23 cellular contexts compared by ENCODE assay signal in the genomic region with DNA sequence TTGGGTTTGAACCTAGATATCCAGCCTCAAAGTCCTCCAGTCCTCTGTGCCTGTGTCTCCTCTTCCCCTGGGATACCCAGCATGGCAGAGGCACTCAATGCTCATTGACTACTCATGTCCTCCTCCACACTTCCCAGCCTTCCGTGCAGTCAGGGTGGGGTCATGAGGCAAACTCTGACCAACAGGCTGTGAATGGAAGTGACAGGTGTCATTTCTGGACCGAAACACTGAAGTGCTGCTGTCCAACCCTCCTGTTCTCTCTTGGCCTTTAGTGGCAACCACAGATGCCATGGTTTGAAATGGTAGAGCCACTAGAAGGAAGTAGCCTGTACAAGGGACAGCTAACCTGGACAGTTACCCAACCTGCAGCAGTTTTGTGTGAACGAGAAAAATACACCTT. TPM values are rescaled to one million over a fixed set of nuclear protein-coding genes. Genes with fewer than 3 reads are reported as not detected.
A peak's percentile ranks its signal among the peaks of the same experiment; 100 is the strongest.
DNase-seq lines count a peak whose midpoint lies in the region; ATAC-seq and TF ChIP-seq lines count a peak whose summit lies in the region.
"Had no signal": no experiment of that assay in that cellular context is flagged by ENCODE, and none has a peak within 500 bp of the region (broad histone marks: within the 10 kb centered on the region; RNA-seq: fewer than 3 reads in every experiment).

No MANE protein-coding gene starts in this region.

- H3K23me2 ChIP-seq in H9 (ENCODE audit: insufficient read length, low read depth, low read length, poor library complexity, severe bottlenecking) = no peaks in the 10 kb centered on the region

- H4K91ac ChIP-seq in H9 (ENCODE audit: insufficient read length, low read depth, low read length) = no peak overlapping the region
- peak overlapping the region; percentile 32; the same call in 1 of the 2 replicates for H4K91ac ChIP-seq in IMR-90 (ENCODE audit: insufficient read depth, low read depth, low read length)

- H3K23ac ChIP-seq in H9 (ENCODE audit: insufficient read length, low read depth, low read length) = no peak overlapping the region
- no peak overlapping the region for H3K23ac ChIP-seq in IMR-90 (ENCODE audit: low read depth, low read length)

- no peak for TF ChIP-seq POLR2A in IMR-90 (IDR thresholded peaks at IDR 0.05; ENCODE audit: low read depth, low read length)

- H3K4ac ChIP-seq in H9 (ENCODE audit: low read depth, low read length) (no peak overlapping the region), IMR-90 (ENCODE audit: low read depth, low read length) (peak overlapping the region; percentile 26; the same call in 1 of the 2 replicates)

- H3K79me1 ChIP-seq in H9 (ENCODE audit: insufficient read depth, low read depth, low read length, poor library complexity, severe bottlenecking) (no peaks in the 10 kb centered on the region), IMR-90 (ENCODE audit: low read depth in 1 of 2, low read length in 2 of 2) (no peaks in the 10 kb centered on the region)

- no CpG with 5 or more reads among the region's 3 CpGs for WGBS in H9 (ENCODE audit: extremely low coverage, insufficient read length, low lambda C conversion rate)
- WGBS in IMR-90 (ENCODE audit: extremely low coverage in 2 of 2, insufficient read length in 1 of 2), 2 experiments = 100% methylated on average over 1 of the region's 3 CpGs; no CpG with 5 or more reads in 1 of the 2 experiments
- WGBS in psoas muscle, 3 donors = 31 to 42% (median 34%) methylated on average over 3 of the region's 3 CpGs

- DNase-seq in H9 (peak; percentile 26), IMR-90 (no peak), ecto neural progenitor cell (ENCODE audit: low spot score) (peak; percentile 23), psoas muscle (no peak), caudate nucleus (lab: John Stamatoyannopoulos, UW) (no peak), left ventricle myocardium inferior (no peak)
- DNase-seq in stimulated activated CD4-positive, alpha-beta T cell treated with anti-CD3 and anti-CD28 coated beads, Interleukin-4, amount 100 ng/mL, for 1 hour = no peak
- DNase-seq: BE2C; CD4-positive, CD25-positive, alpha-beta regulatory T cell; EL; GF-D8; HFFc6; KBM-7; MM.1S; NCI-H1092; NCI-H1436; NCI-H1930; NCI-H226; NCI-H510A treated with DMSO at 0.1 percent for 48 hours; NCI-H748 treated with DMSO at 0.1 percent for 48 hours had no signal

- H3K27ac Mint-ChIP-seq in H9 = no peak overlapping the region; a peak in 1 of 7 replicates
- H3K27ac Mint-ChIP-seq: HFFc6 had no signal

- CTCF ChIA-PET in IMR-90 (lab: Yijun Ruan, JAX) = no interaction called here

- H2AK5ac ChIP-seq in H9 (ENCODE audit: insufficient read length, low read length) (peak overlapping the region; percentile 91), IMR-90 (ENCODE audit: low read depth, low read length) (peak overlapping the region; percentile 43)

- peaks cover 5% of the 10 kb centered on the region; the same call in 1 of the 2 replicates for H3K4me1 ChIP-seq in H9 (ENCODE audit: insufficient read depth, low read length)
- H3K4me1 ChIP-seq in IMR-90 (ENCODE audit: control insufficient read depth, insufficient read depth, low read length) = peaks cover 10% of the 10 kb centered on the region
- peaks cover 4% of the 10 kb centered on the region for H3K4me1 ChIP-seq in psoas muscle
- H3K4me1 ChIP-seq in left ventricle myocardium inferior = peaks cover 14% of the 10 kb centered on the region
- H3K4me1 ChIP-seq: Peyer's patch had no signal

- TF ChIP-seq RAD21 in IMR-90 (IDR thresholded peaks at IDR 0.05; ENCODE audit: low read length) = no peak

- H3K27me3 Mint-ChIP-seq in H9 (ENCODE audit: low read depth) = no peaks in the 10 kb centered on the region

- POLR2A ChIA-PET in IMR-90 (lab: Charles Lee; ENCODE audit: unreplicated experiment) = no interaction called here

- H2BK20ac ChIP-seq in H9 (ENCODE audit: low read depth, low read length, poor library complexity, severe bottlenecking) (no peak overlapping the region), IMR-90 (ENCODE audit: low read depth, low read length) (no peak overlapping the region)

- no peak overlapping the region for H3K9ac ChIP-seq in H9 (ENCODE audit: extremely low read depth, insufficient read length, low read length)
- H3K9ac ChIP-seq in IMR-90 (ENCODE audit: low read depth, low read length) = no peak overlapping the region

- intact Hi-C loops in IMR-90 (cut with micrococcal nuclease) (no loop called here), psoas muscle (cut with DNase I) (no loop called here), left ventricle myocardium inferior (cut with micrococcal nuclease) (no loop called here)

- no peak overlapping the region for H3K4me3 Mint-ChIP-seq in H9
- H3K4me3 Mint-ChIP-seq: CD4-positive, CD25-positive, alpha-beta regulatory T cell; HFFc6 had no signal

- H3K27me3 ChIP-seq in H9 (ENCODE audit: insufficient read depth, low read length) (no peaks in the 10 kb centered on the region), IMR-90 (ENCODE audit: control insufficient read depth, insufficient read depth, low read length) (no peaks in the 10 kb centered on the region), psoas muscle (ENCODE audit: insufficient read depth in 3 of 3, low read length in 2 of 3) (no peaks in the 10 kb centered on the region), left ventricle myocardium inferior (ENCODE audit: low read depth) (no peaks in the 10 kb centered on the region)
- H3K27me3 ChIP-seq: BE2C, Peyer's patch, SJSA1 had no signal

- H2BK120ac ChIP-seq in H9 (ENCODE audit: low read depth, low read length, poor library complexity, severe bottlenecking) (no peak overlapping the region), IMR-90 (ENCODE audit: low read depth, low read length) (no peak overlapping the region)

- no peak overlapping the region for H4K8ac ChIP-seq in H9 (replicated peaks; ENCODE audit: insufficient read length, low read depth, low read length)
- no peak overlapping the region for H4K8ac ChIP-seq in IMR-90 (ENCODE audit: low read depth in 2 of 2, low read length in 2 of 2)

- H3K9me3 ChIP-seq in H9 (ENCODE audit: control insufficient read depth, low read depth, low read length) (no peaks in the 10 kb centered on the region), IMR-90 (ENCODE audit: control insufficient read depth, insufficient read depth, low read length) (peaks cover 2% of the 10 kb centered on the region; the same call in 1 of the 2 replicates), psoas muscle (no peaks in the 10 kb centered on the region), left ventricle myocardium inferior (replicated peaks) (no peaks in the 10 kb centered on the region)
- H3K9me3 ChIP-seq: BE2C, Peyer's patch, SJSA1 had no signal

- H3T11ph ChIP-seq in H9 (ENCODE audit: low read length) = no peak overlapping the region

- H3K56ac ChIP-seq in H9 (ENCODE audit: insufficient read length, low read depth, low read length) = no peak overlapping the region
- H3K56ac ChIP-seq in IMR-90 (ENCODE audit: extremely low read depth, insufficient read depth, low read length) = no peak overlapping the region

- dilution Hi-C loops in IMR-90 (cut with HindIII; ENCODE audit: low sequenced_read_pairs, unreplicated experiment) = no loop called here

- 0 out of 2 replicates have a peak overlapping the region, but pooled peaks have one; percentile 41 for H3K14ac ChIP-seq in H9 (ENCODE audit: insufficient read depth, low read length)
- no peak overlapping the region for H3K14ac ChIP-seq in IMR-90 (replicated peaks; ENCODE audit: low read depth, low read length)

- H3K9me3 Mint-ChIP-seq in H9 = peaks cover 0 to 2% of the 10 kb centered on the region in 2 experiments; a peak in 1 of 5 replicates
- H3K9me3 Mint-ChIP-seq: CD4-positive, CD25-positive, alpha-beta regulatory T cell; HFFc6 had no signal

- H4K20me1 ChIP-seq in H9 (ENCODE audit: control insufficient read depth, insufficient read depth, insufficient read length) (no peaks in the 10 kb centered on the region), IMR-90 (ENCODE audit: insufficient read depth, low read length) (no peaks in the 10 kb centered on the region)

- no peaks in the 10 kb centered on the region for H3K36me3 ChIP-seq in IMR-90 (ENCODE audit: control insufficient read depth, insufficient read depth, low read length)
- H3K36me3 ChIP-seq in psoas muscle (ENCODE audit: insufficient read depth in 1 of 2, low read depth in 1 of 2) = no peaks in the 10 kb centered on the region
- H3K36me3 ChIP-seq in left ventricle myocardium inferior = no peaks in the 10 kb centered on the region
- H3K36me3 ChIP-seq: BE2C, Peyer's patch, SJSA1 had no signal

- H2BK12ac ChIP-seq in H9 (ENCODE audit: insufficient read length, low read depth, low read length) = peak overlapping the region; percentile 89

- BruUV-seq in IMR-90 (replicated peaks; lab: Mats Ljungman, UMichigan) = no TSS peak

- no peaks in the 10 kb centered on the region; the same call in 1 of the 2 replicates for H3K79me2 ChIP-seq in H9 (ENCODE audit: insufficient read depth, low read length)

- H2AFZ ChIP-seq in H9 (ENCODE audit: low read length) = no peak overlapping the region
- H2AFZ ChIP-seq in IMR-90 (replicated peaks; ENCODE audit: low read length, poor library complexity) = no peak overlapping the region

- no peak overlapping the region for H2BK5ac ChIP-seq in H9 (ENCODE audit: insufficient read length, low read length)
- no peak overlapping the region for H2BK5ac ChIP-seq in IMR-90 (ENCODE audit: low read depth, low read length, poor library complexity, severe bottlenecking)

- H3K18ac ChIP-seq in H9 (ENCODE audit: insufficient read length, low read depth, low read length) = no peak overlapping the region
- H3K18ac ChIP-seq in IMR-90 (ENCODE audit: low read depth, low read length) = no peak overlapping the region

- H3K4me2 ChIP-seq in H9 (ENCODE audit: insufficient read depth, insufficient read length, low read length) (no peak overlapping the region), IMR-90 (ENCODE audit: low read depth, low read length) (no peak overlapping the region)

- H2AK9ac ChIP-seq in IMR-90 (replicated peaks; ENCODE audit: low read depth, low read length, poor library complexity) = no peak overlapping the region

- TF ChIP-seq CTCF in H9 (conservative IDR thresholded peaks at IDR 0.05) = no peak
- no peak for TF ChIP-seq CTCF in IMR-90 (conservative IDR thresholded peaks at IDR 0.05; ENCODE audit: low read depth, low read length)
- TF ChIP-seq CTCF in psoas muscle (IDR thresholded peaks at IDR 0.05) = no peak
- no peak for TF ChIP-seq CTCF in left ventricle myocardium inferior (IDR thresholded peaks at IDR 0.05; ENCODE audit: borderline replicate concordance)

- in situ Hi-C loops in IMR-90 (cut with MboI; ENCODE audit: low sequenced_read_pairs) = no loop called here

- no peak overlapping the region for H3K27ac ChIP-seq in H9 (ENCODE audit: insufficient read length, low read depth, low read length)
- no peak overlapping the region for H3K27ac ChIP-seq in IMR-90 (ENCODE audit: insufficient read depth, low read length)
- peak overlapping the region; percentile 44 for H3K27ac ChIP-seq in psoas muscle
- no peak overlapping the region for H3K27ac ChIP-seq in caudate nucleus (ENCODE audit: low read depth, low read length)
- H3K27ac ChIP-seq in left ventricle myocardium inferior (replicated peaks) = no peak overlapping the region
- H3K27ac ChIP-seq: Peyer's patch, SJSA1 had no signal

- no peak for ATAC-seq in IMR-90 (ENCODE audit: low read depth)
- peak; percentile 46 to 95 (median 80) for ATAC-seq in psoas muscle
- ATAC-seq in HG03460 (IDR thresholded peaks at IDR 0.05; ENCODE audit: unreplicated experiment) = no peak

- H4K5ac ChIP-seq in H9 (ENCODE audit: insufficient read length, low read depth, low read length) (no peak overlapping the region), IMR-90 (ENCODE audit: low read depth, low read length) (no peak overlapping the region)

- H3K4me3 ChIP-seq in IMR-90 (ENCODE audit: insufficient read depth, low read depth, low read length) = no peak overlapping the region
- H3K4me3 ChIP-seq in psoas muscle = no peak overlapping the region
- no peak overlapping the region for H3K4me3 ChIP-seq in left ventricle myocardium inferior
- H3K4me3 ChIP-seq: Peyer's patch, SJSA1 had no signal

- H3K36me3 Mint-ChIP-seq in H9 (ENCODE audit: insufficient read depth in 1 of 3, low read depth in 3 of 3) = peaks cover 0 to 2% (median 0%) of the 10 kb centered on the region in 3 experiments; a peak in 2 of 7 replicates

- H2BK15ac ChIP-seq in H9 (ENCODE audit: low read depth, low read length) (no peak overlapping the region), IMR-90 (ENCODE audit: low read depth, low read length) (no peak overlapping the region; the same call in 2 of the 3 replicates)

- H3K4me1 Mint-ChIP-seq in H9 = peaks cover 33 to 39% of the 10 kb centered on the region in 2 experiments
- H3K4me1 Mint-ChIP-seq: CD4-positive, CD25-positive, alpha-beta regulatory T cell had no signal

- peaks cover 6% of the 10 kb centered on the region for H3K9me1 ChIP-seq in IMR-90 (ENCODE audit: insufficient read depth, low read length)

RNA-seq across cellular contexts. Expression of gene MAP3K14, which starts 46.7 kb away (rescaled TPM):
- total RNA-seq in H9 (2021) (7.6 and 7.8 TPM in 2 replicates), IMR-90 (2012; rRNA removed) (3.6 and 4.1 TPM in 2 replicates), psoas muscle (10 to 100 TPM; 21.8 to 53.5 (median 30.1) TPM), left ventricle myocardium inferior (14.8 TPM)
- polyA plus RNA-seq in IMR-90 (2012; rRNA removed) (19.9 and 21.7 TPM in 2 replicates), psoas muscle (10 to 100 TPM; 12.4 to 28.1 (median 24.6) TPM)
- 11.1 and 15.2 TPM in 2 replicates for polyA plus RNA-seq in IMR-90 (2012; cell fraction: cytosol; rRNA removed)
- polyA plus RNA-seq in IMR-90 (2012; cell fraction: nucleus; rRNA removed; ENCODE audit: low replicate concordance) = 52.0 and 95.3 TPM in 2 replicates

Comparison
In these comparisons a context has a peak if more than half of its experiments do, and no peak if none do; other contexts are left out.
1. DNase-seq: peak in H9 (single experiment) and ecto neural progenitor cell (single experiment); none in IMR-90 (single experiment), psoas muscle (0 of 2), caudate nucleus (0 of 61), stimulated activated CD4-positive, alpha-beta T cell treated with anti-CD3 and anti-CD28 coated beads, Interleukin-4, amount 100 ng/mL, for 1 hour (single experiment) and left ventricle myocardium inferior (single experiment).
2. ATAC-seq: peak in psoas muscle (4 of 4); none in IMR-90 (single experiment) and HG03460 (single experiment).